In the genomic region with DNA sequence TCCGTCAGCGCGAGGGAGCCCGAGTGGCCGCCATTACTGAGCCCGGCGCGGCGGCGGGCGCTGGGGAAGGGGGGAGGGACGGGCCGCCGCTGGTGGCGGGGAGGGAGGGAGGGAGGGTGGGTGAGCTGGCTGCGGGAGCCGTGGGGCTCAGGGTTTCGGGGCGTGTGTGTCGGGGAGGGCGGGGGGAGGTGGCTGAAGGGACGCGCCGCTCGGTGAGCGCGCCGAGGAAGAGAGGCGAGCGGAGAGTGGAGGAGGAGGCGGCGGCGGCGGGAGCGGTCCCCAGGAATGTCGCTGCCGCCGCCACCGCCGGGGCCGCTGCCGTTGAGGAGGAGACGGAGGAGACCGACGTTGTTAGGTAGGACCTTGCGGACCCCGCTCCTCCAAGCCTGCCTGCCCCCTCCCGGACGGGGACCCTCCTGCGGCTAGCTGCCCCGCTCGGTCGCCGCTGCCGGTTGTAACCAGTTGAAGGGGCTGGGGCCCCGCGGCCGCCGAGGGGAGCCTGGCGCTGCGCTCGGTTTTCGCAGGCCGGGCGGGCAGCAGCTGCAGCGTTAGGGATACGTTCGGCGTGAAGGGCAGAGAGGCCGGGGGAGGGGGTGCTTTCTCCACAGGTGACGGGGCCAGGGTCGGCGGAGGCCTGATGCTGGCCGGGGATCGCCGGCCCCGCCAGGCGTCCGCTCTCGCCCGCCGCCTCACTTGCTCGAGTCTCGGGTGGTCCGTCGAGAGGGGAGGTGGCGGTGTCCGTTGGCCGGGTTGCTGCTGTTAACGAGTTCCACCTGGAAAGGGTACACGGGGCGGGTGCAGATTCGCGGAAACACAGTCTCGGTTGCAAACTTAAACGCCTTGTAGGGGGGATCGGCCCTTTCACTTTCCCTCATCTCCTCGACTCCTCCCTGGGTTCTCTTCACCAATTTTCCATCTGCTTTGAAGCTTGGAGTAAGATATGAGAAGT, we compare ENCODE assay signal across 2 cellular contexts.
TF ChIP-seq lines count a peak whose summit lies in the region.

A gene with protein sequence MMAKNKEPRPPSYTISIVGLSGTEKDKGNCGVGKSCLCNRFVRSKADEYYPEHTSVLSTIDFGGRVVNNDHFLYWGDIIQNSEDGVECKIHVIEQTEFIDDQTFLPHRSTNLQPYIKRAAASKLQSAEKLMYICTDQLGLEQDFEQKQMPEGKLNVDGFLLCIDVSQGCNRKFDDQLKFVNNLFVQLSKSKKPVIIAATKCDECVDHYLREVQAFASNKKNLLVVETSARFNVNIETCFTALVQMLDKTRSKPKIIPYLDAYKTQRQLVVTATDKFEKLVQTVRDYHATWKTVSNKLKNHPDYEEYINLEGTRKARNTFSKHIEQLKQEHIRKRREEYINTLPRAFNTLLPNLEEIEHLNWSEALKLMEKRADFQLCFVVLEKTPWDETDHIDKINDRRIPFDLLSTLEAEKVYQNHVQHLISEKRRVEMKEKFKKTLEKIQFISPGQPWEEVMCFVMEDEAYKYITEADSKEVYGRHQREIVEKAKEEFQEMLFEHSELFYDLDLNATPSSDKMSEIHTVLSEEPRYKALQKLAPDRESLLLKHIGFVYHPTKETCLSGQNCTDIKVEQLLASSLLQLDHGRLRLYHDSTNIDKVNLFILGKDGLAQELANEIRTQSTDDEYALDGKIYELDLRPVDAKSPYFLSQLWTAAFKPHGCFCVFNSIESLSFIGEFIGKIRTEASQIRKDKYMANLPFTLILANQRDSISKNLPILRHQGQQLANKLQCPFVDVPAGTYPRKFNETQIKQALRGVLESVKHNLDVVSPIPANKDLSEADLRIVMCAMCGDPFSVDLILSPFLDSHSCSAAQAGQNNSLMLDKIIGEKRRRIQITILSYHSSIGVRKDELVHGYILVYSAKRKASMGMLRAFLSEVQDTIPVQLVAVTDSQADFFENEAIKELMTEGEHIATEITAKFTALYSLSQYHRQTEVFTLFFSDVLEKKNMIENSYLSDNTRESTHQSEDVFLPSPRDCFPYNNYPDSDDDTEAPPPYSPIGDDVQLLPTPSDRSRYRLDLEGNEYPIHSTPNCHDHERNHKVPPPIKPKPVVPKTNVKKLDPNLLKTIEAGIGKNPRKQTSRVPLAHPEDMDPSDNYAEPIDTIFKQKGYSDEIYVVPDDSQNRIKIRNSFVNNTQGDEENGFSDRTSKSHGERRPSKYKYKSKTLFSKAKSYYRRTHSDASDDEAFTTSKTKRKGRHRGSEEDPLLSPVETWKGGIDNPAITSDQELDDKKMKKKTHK (N-terminal part only) (plus strand): TSS at position 224 of the 949 bp plus-strand sequence. CDS start 13,366 bp downstream, outside the sequence.

TF ChIP-seq in HEK293, 187 proteins besides CTCF, POLR2A, EP300 and RAD21 (continued from another document):
- TF ChIP-seq ZEB2 (tag by site-specific recombination; IDR thresholded peaks at IDR 0.05) (peak; percentile 82; the same call in 1 of the 2 replicates), KLF7 (tag by site-specific recombination; IDR thresholded peaks at IDR 0.05; ENCODE audit: borderline replicate concordance) (0 out of 2 replicates have a peak, but pooled peaks have one; percentile 13), ZNF335 (tag by site-specific recombination; conservative IDR thresholded peaks at IDR 0.05) (peak; percentile 67), ZNF10 (tag by site-specific recombination; IDR thresholded peaks at IDR 0.05) (peak; percentile 93), ZBTB26 (tag by site-specific recombination; optimal IDR thresholded peaks at IDR 0.05) (peak; percentile 60), ZBTB48 (tag by site-specific recombination; IDR thresholded peaks at IDR 0.05) (peak; percentile 74; the same call in 1 of the 2 replicates), ZNF24 (tag by site-specific recombination; IDR thresholded peaks at IDR 0.05) (peak; percentile 71; the same call in 1 of the 2 replicates), ZNF600 (tag by site-specific recombination; IDR thresholded peaks at IDR 0.05) (peak; percentile 44; the same call in 1 of the 2 replicates), PRDM1 (tag by site-specific recombination; IDR thresholded peaks at IDR 0.05) (0 out of 2 replicates have a peak, but pooled peaks have one; percentile 53), ZIC2 (tag by site-specific recombination; IDR thresholded peaks at IDR 0.05) (peak; percentile 20; the same call in 1 of the 2 replicates), ZBTB17 (tag by site-specific recombination; IDR thresholded peaks at IDR 0.05) (peak; percentile 44), KLF16 (tag by site-specific recombination; IDR thresholded peaks at IDR 0.05) (peak; percentile 27; the same call in 1 of the 2 replicates), KLF17 (tag by site-specific recombination; IDR thresholded peaks at IDR 0.05) (0 out of 2 replicates have a peak, but pooled peaks have one; percentile 19), ZNF274 (IDR thresholded peaks at IDR 0.05; ENCODE audit: low read length) (no peak), ZNF274 (tag by site-specific recombination; IDR thresholded peaks at IDR 0.05; ENCODE audit: borderline replicate concordance) (no peak), ZBTB20 (tag by site-specific recombination; IDR thresholded peaks at IDR 0.05) (peak; percentile 78; the same call in 1 of the 2 replicates)
- TF ChIP-seq, protein P1, sequence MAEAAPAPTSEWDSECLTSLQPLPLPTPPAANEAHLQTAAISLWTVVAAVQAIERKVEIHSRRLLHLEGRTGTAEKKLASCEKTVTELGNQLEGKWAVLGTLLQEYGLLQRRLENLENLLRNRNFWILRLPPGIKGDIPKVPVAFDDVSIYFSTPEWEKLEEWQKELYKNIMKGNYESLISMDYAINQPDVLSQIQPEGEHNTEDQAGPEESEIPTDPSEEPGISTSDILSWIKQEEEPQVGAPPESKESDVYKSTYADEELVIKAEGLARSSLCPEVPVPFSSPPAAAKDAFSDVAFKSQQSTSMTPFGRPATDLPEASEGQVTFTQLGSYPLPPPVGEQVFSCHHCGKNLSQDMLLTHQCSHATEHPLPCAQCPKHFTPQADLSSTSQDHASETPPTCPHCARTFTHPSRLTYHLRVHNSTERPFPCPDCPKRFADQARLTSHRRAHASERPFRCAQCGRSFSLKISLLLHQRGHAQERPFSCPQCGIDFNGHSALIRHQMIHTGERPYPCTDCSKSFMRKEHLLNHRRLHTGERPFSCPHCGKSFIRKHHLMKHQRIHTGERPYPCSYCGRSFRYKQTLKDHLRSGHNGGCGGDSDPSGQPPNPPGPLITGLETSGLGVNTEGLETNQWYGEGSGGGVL (tag by site-specific recombination; IDR thresholded peaks at IDR 0.05), result peak; percentile 15; the same call in 1 of the 2 replicates
- TF ChIP-seq, protein P2, sequence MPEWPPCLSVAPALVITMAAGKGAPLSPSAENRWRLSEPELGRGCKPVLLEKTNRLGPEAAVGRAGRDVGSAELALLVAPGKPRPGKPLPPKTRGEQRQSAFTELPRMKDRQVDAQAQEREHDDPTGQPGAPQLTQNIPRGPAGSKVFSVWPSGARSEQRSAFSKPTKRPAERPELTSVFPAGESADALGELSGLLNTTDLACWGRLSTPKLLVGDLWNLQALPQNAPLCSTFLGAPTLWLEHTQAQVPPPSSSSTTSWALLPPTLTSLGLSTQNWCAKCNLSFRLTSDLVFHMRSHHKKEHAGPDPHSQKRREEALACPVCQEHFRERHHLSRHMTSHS (tag by site-specific recombination; IDR thresholded peaks at IDR 0.05), result no peak

TF ChIP-seq in HepG2, 621 proteins besides CTCF, POLR2A, EP300 and RAD21 (continued from another document and continues in another):
- TF ChIP-seq, protein P3, sequence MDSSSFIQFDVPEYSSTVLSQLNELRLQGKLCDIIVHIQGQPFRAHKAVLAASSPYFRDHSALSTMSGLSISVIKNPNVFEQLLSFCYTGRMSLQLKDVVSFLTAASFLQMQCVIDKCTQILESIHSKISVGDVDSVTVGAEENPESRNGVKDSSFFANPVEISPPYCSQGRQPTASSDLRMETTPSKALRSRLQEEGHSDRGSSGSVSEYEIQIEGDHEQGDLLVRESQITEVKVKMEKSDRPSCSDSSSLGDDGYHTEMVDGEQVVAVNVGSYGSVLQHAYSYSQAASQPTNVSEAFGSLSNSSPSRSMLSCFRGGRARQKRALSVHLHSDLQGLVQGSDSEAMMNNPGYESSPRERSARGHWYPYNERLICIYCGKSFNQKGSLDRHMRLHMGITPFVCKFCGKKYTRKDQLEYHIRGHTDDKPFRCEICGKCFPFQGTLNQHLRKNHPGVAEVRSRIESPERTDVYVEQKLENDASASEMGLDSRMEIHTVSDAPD (CRISPR knock-in tag; IDR thresholded peaks at IDR 0.05), result no peak; the same call in 1 of the 2 replicates
- TF ChIP-seq MAX (IDR thresholded peaks at IDR 0.05) (no peak), ARID3A (IDR thresholded peaks at IDR 0.05; ENCODE audit: low read depth, low read length) (no peak), ZNF589 (CRISPR knock-in tag; conservative IDR thresholded peaks at IDR 0.05) (no peak; the same call in 1 of the 2 replicates), PBX2 (CRISPR knock-in tag; IDR thresholded peaks at IDR 0.05) (no peak), ZBTB37 (CRISPR knock-in tag; IDR thresholded peaks at IDR 0.05) (no peak; the same call in 1 of the 2 replicates), SRSF9 (IDR thresholded peaks at IDR 0.05; ENCODE audit: borderline replicate concordance, insufficient read depth, low read depth, low read length, poor library complexity, severe bottlenecking) (no peak), MED8 (CRISPR knock-in tag; IDR thresholded peaks at IDR 0.05; ENCODE audit: insufficient replicate concordance) (peak; percentile 31), ZNF34 (CRISPR knock-in tag; IDR thresholded peaks at IDR 0.05; ENCODE audit: borderline replicate concordance) (no peak; the same call in 1 of the 2 replicates), FOXO1 (CRISPR knock-in tag; IDR thresholded peaks at IDR 0.05) (peak; percentile 86), ELF1 (CRISPR knock-in tag; IDR thresholded peaks at IDR 0.05) (no peak), MTF1 (CRISPR knock-in tag; IDR thresholded peaks at IDR 0.05) (0 out of 2 replicates have a peak, but pooled peaks have one; percentile 61)
- TF ChIP-seq, protein P4, sequence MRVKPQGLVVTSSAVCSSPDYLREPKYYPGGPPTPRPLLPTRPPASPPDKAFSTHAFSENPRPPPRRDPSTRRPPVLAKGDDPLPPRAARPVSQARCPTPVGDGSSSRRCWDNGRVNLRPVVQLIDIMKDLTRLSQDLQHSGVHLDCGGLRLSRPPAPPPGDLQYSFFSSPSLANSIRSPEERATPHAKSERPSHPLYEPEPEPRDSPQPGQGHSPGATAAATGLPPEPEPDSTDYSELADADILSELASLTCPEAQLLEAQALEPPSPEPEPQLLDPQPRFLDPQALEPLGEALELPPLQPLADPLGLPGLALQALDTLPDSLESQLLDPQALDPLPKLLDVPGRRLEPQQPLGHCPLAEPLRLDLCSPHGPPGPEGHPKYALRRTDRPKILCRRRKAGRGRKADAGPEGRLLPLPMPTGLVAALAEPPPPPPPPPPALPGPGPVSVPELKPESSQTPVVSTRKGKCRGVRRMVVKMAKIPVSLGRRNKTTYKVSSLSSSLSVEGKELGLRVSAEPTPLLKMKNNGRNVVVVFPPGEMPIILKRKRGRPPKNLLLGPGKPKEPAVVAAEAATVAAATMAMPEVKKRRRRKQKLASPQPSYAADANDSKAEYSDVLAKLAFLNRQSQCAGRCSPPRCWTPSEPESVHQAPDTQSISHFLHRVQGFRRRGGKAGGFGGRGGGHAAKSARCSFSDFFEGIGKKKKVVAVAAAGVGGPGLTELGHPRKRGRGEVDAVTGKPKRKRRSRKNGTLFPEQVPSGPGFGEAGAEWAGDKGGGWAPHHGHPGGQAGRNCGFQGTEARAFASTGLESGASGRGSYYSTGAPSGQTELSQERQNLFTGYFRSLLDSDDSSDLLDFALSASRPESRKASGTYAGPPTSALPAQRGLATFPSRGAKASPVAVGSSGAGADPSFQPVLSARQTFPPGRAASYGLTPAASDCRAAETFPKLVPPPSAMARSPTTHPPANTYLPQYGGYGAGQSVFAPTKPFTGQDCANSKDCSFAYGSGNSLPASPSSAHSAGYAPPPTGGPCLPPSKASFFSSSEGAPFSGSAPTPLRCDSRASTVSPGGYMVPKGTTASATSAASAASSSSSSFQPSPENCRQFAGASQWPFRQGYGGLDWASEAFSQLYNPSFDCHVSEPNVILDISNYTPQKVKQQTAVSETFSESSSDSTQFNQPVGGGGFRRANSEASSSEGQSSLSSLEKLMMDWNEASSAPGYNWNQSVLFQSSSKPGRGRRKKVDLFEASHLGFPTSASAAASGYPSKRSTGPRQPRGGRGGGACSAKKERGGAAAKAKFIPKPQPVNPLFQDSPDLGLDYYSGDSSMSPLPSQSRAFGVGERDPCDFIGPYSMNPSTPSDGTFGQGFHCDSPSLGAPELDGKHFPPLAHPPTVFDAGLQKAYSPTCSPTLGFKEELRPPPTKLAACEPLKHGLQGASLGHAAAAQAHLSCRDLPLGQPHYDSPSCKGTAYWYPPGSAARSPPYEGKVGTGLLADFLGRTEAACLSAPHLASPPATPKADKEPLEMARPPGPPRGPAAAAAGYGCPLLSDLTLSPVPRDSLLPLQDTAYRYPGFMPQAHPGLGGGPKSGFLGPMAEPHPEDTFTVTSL (CRISPR knock-in tag; IDR thresholded peaks at IDR 0.05; ENCODE audit: borderline replicate concordance), result no peak; the same call in 1 of the 2 replicates
